ENCODE assay signal across 17 cellular contexts in the genomic region with DNA sequence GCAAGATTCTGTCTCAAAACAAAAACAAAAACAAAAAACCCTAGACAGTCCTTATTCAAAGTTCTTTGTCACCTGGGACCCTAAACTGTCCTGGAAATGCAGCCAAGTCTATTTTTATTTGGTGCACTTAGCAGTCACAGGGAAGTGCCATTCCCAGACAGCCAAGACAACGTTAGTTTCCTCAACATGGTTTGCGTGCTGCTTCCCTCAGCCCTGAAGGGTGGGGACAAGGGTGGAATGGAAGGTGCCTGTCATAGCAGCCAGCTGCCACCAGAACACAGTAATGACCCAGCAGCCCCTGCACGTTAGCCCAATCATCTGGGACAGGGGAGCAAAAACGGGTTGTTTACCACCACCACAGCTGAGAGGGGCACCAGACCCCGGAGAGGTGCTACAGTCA. TPM values are rescaled to one million over a fixed set of nuclear protein-coding genes. Genes with fewer than 3 reads are reported as not detected.
DNase-seq lines count a peak whose midpoint lies in the region; ATAC-seq and TF ChIP-seq lines count a peak whose summit lies in the region.
"Had no signal": no experiment of that assay in that cellular context is flagged by ENCODE, and none has a peak within 500 bp of the region (broad histone marks: within the 10 kb centered on the region; RNA-seq: fewer than 3 reads in every experiment).

No MANE protein-coding gene starts in this region.

- H3K4me1 Mint-ChIP-seq in endodermal cell = peaks cover 52% of the 10 kb centered on the region
- H3K4me1 Mint-ChIP-seq in naive thymus-derived CD8-positive, alpha-beta T cell = peaks cover 42 to 95% (median 85%) of the 10 kb centered on the region in 4 donors

- TF ChIP-seq CTCF in HCT116 (IDR thresholded peaks at IDR 0.05 in 2 of 3, conservative IDR thresholded peaks at IDR 0.05 in 1 of 3; ENCODE audit: borderline replicate concordance in 1 of 3, insufficient read depth in 1 of 3, low read depth in 2 of 3, low read length in 2 of 3) (no peak), endodermal cell (conservative IDR thresholded peaks at IDR 0.05) (peak; percentile 46), hepatocyte (IDR thresholded peaks at IDR 0.05; ENCODE audit: poor library complexity) (no peak)

- no peaks in the 10 kb centered on the region for H4K20me1 ChIP-seq in HCT116 (ENCODE audit: insufficient read depth)
- peaks cover 100% of the 10 kb centered on the region for H4K20me1 ChIP-seq in hepatocyte (ENCODE audit: insufficient read depth, poor library complexity, severe bottlenecking)

- H3K27ac ChIP-seq in HCT116 (ENCODE audit: low read depth, low read length) (no peak overlapping the region), endodermal cell (ENCODE audit: low read depth, low read length) (no peak overlapping the region), hepatocyte (no peak overlapping the region)
- H3K27ac ChIP-seq: brain microvascular endothelial cell, C4-2B had no signal

- H3K36me3 Mint-ChIP-seq in endodermal cell (ENCODE audit: low read depth) = no peaks in the 10 kb centered on the region
- H3K36me3 Mint-ChIP-seq in naive thymus-derived CD8-positive, alpha-beta T cell = peaks cover 0 to 9% (median 0%) of the 10 kb centered on the region in 3 donors

- no peak overlapping the region for H3K4me2 ChIP-seq in HCT116 (ENCODE audit: low read length)
- H3K4me2 ChIP-seq in hepatocyte = no peak overlapping the region

- H3K4me3 ChIP-seq in HCT116 (replicated peaks in 1 of 2; ENCODE audit: low read depth in 1 of 2, low read length in 2 of 2) = no peak overlapping the region
- no peak overlapping the region for H3K4me3 ChIP-seq in endodermal cell (ENCODE audit: low read length)
- no peak overlapping the region for H3K4me3 ChIP-seq in hepatocyte

- RAD21 ChIA-PET in HCT116 (lab: Charles Lee; ENCODE audit: low non-redundant PET in 1 of 2, low total read pairs in 2 of 2, uncharacterized antibody in 2 of 2, unreplicated experiment in 2 of 2) = no interaction called here

- POLR2A ChIA-PET in HCT116 (lab: Charles Lee) = no interaction called here
- POLR2A ChIA-PET in naive thymus-derived CD8-positive, alpha-beta T cell (lab: Charles Lee) = interaction anchor here (0.6 kb wide), 1 partner anchor 90 kb away, joined by 3 read pairs; no protein-coding TSS in a partner anchor

- CTCF ChIA-PET in HCT116 (lab: Charles Lee) = no interaction called here

- H3K9me3 Mint-ChIP-seq in endodermal cell = no peaks in the 10 kb centered on the region
- H3K9me3 Mint-ChIP-seq in naive thymus-derived CD8-positive, alpha-beta T cell = no peaks in the 10 kb centered on the region
- H3K9me3 Mint-ChIP-seq: IgD-negative memory B cell had no signal

- 78 to 100% methylated on average over 1 to 5 of the region's 5 CpGs for WGBS in endodermal cell (ENCODE audit: insufficient coverage in 1 of 2, insufficient read length in 1 of 2), 2 experiments
- 76% methylated on average over 5 of the region's 5 CpGs for WGBS in hepatocyte (ENCODE audit: low lambda C conversion rate, missing lambda C conversion rate)

- H3K27me3 ChIP-seq in HCT116 (ENCODE audit: insufficient read depth, low read length) (no peaks in the 10 kb centered on the region), endodermal cell (ENCODE audit: control insufficient read depth, insufficient read depth, low read length, poor library complexity, severe bottlenecking) (no peaks in the 10 kb centered on the region), hepatocyte (no peaks in the 10 kb centered on the region)
- H3K27me3 ChIP-seq: brain microvascular endothelial cell had no signal

- TF ChIP-seq POLR2A in HCT116 (IDR thresholded peaks at IDR 0.05; ENCODE audit: borderline replicate concordance, extremely low read depth, insufficient read depth, insufficient read length) = no peak

- H3K36me3 ChIP-seq in HCT116 (ENCODE audit: control insufficient read depth in 1 of 2, insufficient read depth in 2 of 2, low read length in 2 of 2) (no peaks in the 10 kb centered on the region), endodermal cell (ENCODE audit: control insufficient read depth, insufficient read depth, low read length) (no peaks in the 10 kb centered on the region), hepatocyte (replicated peaks; ENCODE audit: insufficient read depth, low read depth) (no peaks in the 10 kb centered on the region)
- H3K36me3 ChIP-seq: brain microvascular endothelial cell had no signal

- H2AFZ ChIP-seq in HCT116 (ENCODE audit: low read depth, low read length, poor library complexity, severe bottlenecking) = no peak overlapping the region
- H2AFZ ChIP-seq in hepatocyte = no peak overlapping the region

- peak overlapping the region; percentile 67 for H3K27ac Mint-ChIP-seq in endodermal cell
- peak overlapping the region in 6 of 10 donors; percentile 27 to 86 (median 52) for H3K27ac Mint-ChIP-seq in naive thymus-derived CD8-positive, alpha-beta T cell

- intact Hi-C loops in HCT116 (cut with micrococcal nuclease) = no loop called here

- ATAC-seq in HCT116 (peak; percentile 40; the same call in 1 of the 2 replicates), HG02759 (IDR thresholded peaks at IDR 0.05; ENCODE audit: unreplicated experiment) (no peak), GM18870 (IDR thresholded peaks at IDR 0.05; ENCODE audit: unreplicated experiment) (no peak)
- ATAC-seq in naive thymus-derived CD8-positive, alpha-beta T cell = no peak
- ATAC-seq: activated CD4-positive, CD25-positive, alpha-beta regulatory T cell treated with anti-CD3 and anti-CD28 coated beads, Interleukin-2, amount 50 U/mL, for 24 hours had no signal

- H3K27me3 Mint-ChIP-seq in endodermal cell (ENCODE audit: insufficient read depth) = no peaks in the 10 kb centered on the region
- H3K27me3 Mint-ChIP-seq in naive thymus-derived CD8-positive, alpha-beta T cell = no peaks in the 10 kb centered on the region

- no peak for DNase-seq in HCT116 (ENCODE audit: low read depth, low spot score)
- no peak for DNase-seq in endodermal cell
- no peak for DNase-seq in naive thymus-derived CD8-positive, alpha-beta T cell
- no peak for DNase-seq in hepatocyte (ENCODE audit: low spot score)
- DNase-seq in NCI-H2081 (lab: John Stamatoyannopoulos, UW) = no peak
- DNase-seq: brain microvascular endothelial cell, HCEC 1CT, kidney glomerular epithelial cell, NCI-H1092, NCI-H2171, substantia nigra, T-helper 1 cell had no signal

- H3K9ac ChIP-seq in HCT116 (ENCODE audit: low read length) (no peak overlapping the region), endodermal cell (ENCODE audit: extremely low read depth, low read length, poor library complexity, severe bottlenecking) (no peak overlapping the region)

- H3K9me3 ChIP-seq in HCT116 (ENCODE audit: control insufficient read depth in 1 of 2, insufficient read depth in 1 of 2, low read depth in 1 of 2, low read length in 2 of 2) = no peaks in the 10 kb centered on the region
- no peaks in the 10 kb centered on the region for H3K9me3 ChIP-seq in endodermal cell (ENCODE audit: control insufficient read depth, low read length)
- H3K9me3 ChIP-seq in hepatocyte (ENCODE audit: low read depth) = no peaks in the 10 kb centered on the region

- no TSS peak for BruUV-seq in HCT116 (replicated peaks; lab: Mats Ljungman, UMichigan)

- H3K4me3 Mint-ChIP-seq in endodermal cell = no peak overlapping the region
- peak overlapping the region in 4 of 10 donors; percentile 2 to 26 (median 17) for H3K4me3 Mint-ChIP-seq in naive thymus-derived CD8-positive, alpha-beta T cell

- H3K79me2 ChIP-seq in HCT116 (ENCODE audit: insufficient read depth, low read length) (peaks cover 100% of the 10 kb centered on the region), hepatocyte (peaks cover 100% of the 10 kb centered on the region)

- H3K4me1 ChIP-seq in HCT116 (ENCODE audit: control insufficient read depth in 1 of 2, insufficient read depth in 2 of 2, low read length in 2 of 2) = peaks cover 0 to 4% of the 10 kb centered on the region in 2 experiments; a peak in 1 of 4 replicates
- peaks cover 26% of the 10 kb centered on the region for H3K4me1 ChIP-seq in endodermal cell (ENCODE audit: control insufficient read depth, insufficient read depth, low read length)
- peaks cover 19% of the 10 kb centered on the region for H3K4me1 ChIP-seq in hepatocyte (ENCODE audit: insufficient read depth)

- TF ChIP-seq RAD21 in HCT116 (IDR thresholded peaks at IDR 0.05; ENCODE audit: low read depth) = no peak

- H3K9me2 ChIP-seq in HCT116 (ENCODE audit: insufficient read depth) = no peaks in the 10 kb centered on the region
- H3K9me2 ChIP-seq in hepatocyte (replicated peaks; ENCODE audit: insufficient read depth) = no peaks in the 10 kb centered on the region

TF ChIP-seq in HCT116, 20 proteins besides CTCF, POLR2A, EP300 and RAD21:
- TF ChIP-seq EZH2phosphoT487 (IDR thresholded peaks at IDR 0.05; ENCODE audit: borderline replicate concordance) = no peak
- TF ChIP-seq EZH2 (IDR thresholded peaks at IDR 0.05) = no peak
- TF ChIP-seq YY1 (IDR thresholded peaks at IDR 0.05; ENCODE audit: extremely low read depth, insufficient replicate concordance, low read depth, low read length) = no peak
- TF ChIP-seq SP1 (IDR thresholded peaks at IDR 0.05; ENCODE audit: low read depth) = no peak
- no peak for TF ChIP-seq TCF7L2 (IDR thresholded peaks at IDR 0.05; ENCODE audit: borderline replicate concordance, extremely low read depth, insufficient read depth, insufficient read length)
- TF ChIP-seq ZNF274 (IDR thresholded peaks at IDR 0.05; ENCODE audit: low read depth, low read length) = no peak
- TF ChIP-seq CBX3 (IDR thresholded peaks at IDR 0.05; ENCODE audit: low read depth) = no peak

RNA-seq across cellular contexts. Expression of a gene that starts 16.9 kb away (rescaled TPM):
- total RNA-seq in HCT116 (2021; ENCODE audit: unreplicated experiment) (42.7 TPM), endodermal cell (100 to 1,000 TPM in 1 of 2 donors, 10 to 100 TPM in 1; 71.1 to 103 TPM), hepatocyte (18.9 and 30.8 TPM in 2 replicates)
- polyA plus RNA-seq in HCT116 (2012) = 19.0 and 20.5 TPM in 2 replicates
- 40.4 TPM for polyA plus RNA-seq in endodermal cell (2013, experiment 1 of 2)
- 41.5 TPM for polyA plus RNA-seq in endodermal cell (2013, experiment 2 of 2)
- 100 to 1,000 TPM; 153 to 167 TPM for total RNA-seq in naive thymus-derived CD8-positive, alpha-beta T cell
- polyA plus RNA-seq in naive thymus-derived CD8-positive, alpha-beta T cell = 10 to 100 TPM in 1 of 3 donors, 1 to 10 TPM in 2; 2.9 to 12.0 (median 6.4) TPM
- polyA plus RNA-seq in hepatocyte = 31.5 and 32.7 TPM in 2 replicates
